ENCODE assay signal across 1 cellular context in the genomic region with DNA sequence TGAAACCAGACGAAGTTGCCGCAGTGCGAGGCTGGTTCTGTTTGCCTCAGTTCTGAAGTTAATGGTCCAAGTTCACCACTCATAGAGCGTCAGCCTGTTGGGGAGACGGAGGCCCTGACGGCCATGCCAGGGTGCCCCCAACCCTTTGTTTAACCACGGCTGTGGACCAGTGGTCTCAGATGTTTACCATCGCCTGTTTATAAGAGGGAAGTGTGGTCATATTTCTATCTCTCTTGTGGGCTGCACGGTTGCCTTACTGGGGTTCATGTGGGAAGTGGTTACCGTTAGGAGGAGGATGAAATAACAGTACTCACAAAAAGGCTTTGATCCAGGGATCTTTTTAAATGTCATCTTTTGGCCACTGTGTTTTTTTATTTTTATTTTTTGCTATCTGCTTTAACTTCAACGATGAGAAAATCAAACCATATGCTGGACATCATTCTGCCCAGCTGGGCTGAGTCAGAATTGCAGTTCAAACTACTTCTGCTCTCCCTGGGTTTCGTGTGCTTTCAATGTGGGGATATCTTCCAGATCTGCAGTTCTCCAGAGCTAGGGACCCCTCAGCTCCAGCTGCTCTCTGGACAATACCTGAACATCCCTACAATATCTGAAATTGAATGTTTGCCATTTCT.
A peak's percentile ranks its signal among the peaks of the same experiment; 100 is the strongest.
TF ChIP-seq lines count a peak whose summit lies in the region.

No MANE protein-coding gene starts in this region.

TF ChIP-seq in K562, 482 proteins besides CTCF, POLR2A, EP300 and RAD21:
- TF ChIP-seq ZBTB1 (CRISPR knock-in tag; IDR thresholded peaks at IDR 0.05; ENCODE audit: borderline replicate concordance, low read depth) (peak; percentile 70; the same call in 1 of the 2 replicates), ILF3 (IDR thresholded peaks at IDR 0.05; ENCODE audit: borderline replicate concordance) (no peak)
